ENCODE assay signal across 22 cellular contexts in the genomic region with DNA sequence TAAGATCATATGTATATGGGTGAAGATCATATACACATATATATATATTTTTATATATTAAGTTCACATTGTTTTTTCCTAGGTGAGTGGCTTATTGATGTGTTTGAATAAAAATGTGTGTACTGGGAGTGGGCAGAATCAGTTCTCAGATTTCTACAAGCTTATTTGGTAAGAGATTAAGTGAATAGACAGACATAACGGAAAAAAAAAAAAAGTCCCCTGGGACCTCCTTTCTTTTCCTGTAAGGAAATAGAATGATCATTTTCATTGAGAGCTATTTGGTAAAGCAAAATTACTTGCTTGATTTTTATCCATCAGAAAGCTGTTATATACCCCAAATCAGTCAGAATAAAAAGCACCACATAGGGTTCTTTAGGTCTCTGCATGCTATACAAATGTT.
"Had no signal": no experiment of that assay in that cellular context is flagged by ENCODE, and none has a peak within 500 bp of the region (broad histone marks: within the 10 kb centered on the region; RNA-seq: fewer than 3 reads in every experiment).

No MANE protein-coding gene starts in this region.

- H3K9me3 ChIP-seq: right lobe of liver, stomach, uterus had no signal

- H3K27me3 ChIP-seq: right lobe of liver, stomach, uterus had no signal

- H3K4me1 ChIP-seq: parathyroid adenoma, right lobe of liver, stomach, uterus had no signal

- H3K4me3 ChIP-seq: right lobe of liver, stomach, uterus had no signal

- H3K36me3 ChIP-seq: right lobe of liver, stomach, uterus had no signal

- DNase-seq: activated CD4-positive, alpha-beta memory T cell treated with anti-CD3 and anti-CD28 coated beads for 36 hours; activated CD4-positive, alpha-beta T cell treated with anti-CD3 and anti-CD28 coated beads for 48 hours; activated effector memory CD4-positive, alpha-beta T cell treated with Interleukin-2 at 50 U/mL for 16 hours; activated naive CD4-positive, alpha-beta T cell treated with anti-CD3 and anti-CD28 coated beads for 36 hours; activated naive CD8-positive, alpha-beta T cell treated with anti-CD3 and anti-CD28 coated beads, Interleukin-2, amount 10 ng/mL, durations not matched to agents 7 days and 5 days; activated T-cell treated with anti-CD3 and anti-CD28 coated beads, Interleukin-2, amount 50 U/mL, for 48 hours; amniotic stem cell; cortex of kidney; endodermal cell; foreskin fibroblast; glutamatergic neuron; hippocampal formation; left cardiac atrium; nucleus accumbens; right lobe of liver; small intestine; stomach; trophoblast cell; uterus had no signal

- ATAC-seq: left cardiac atrium; natural killer cell treated with Interleukin-12 subunit alpha and Interleukin-12 subunit beta and Interleukin-15 and Interleukin-18, amount 100 ng/mL, for 72 hours; stimulated activated memory B cell treated with anti-CD40 and anti-IgM and Interleukin-4, amounts not matched to agents 10 μg/mL and 1 μg/mL and 100 μg/mL, for 72 hours had no signal

- H3K27ac ChIP-seq: parathyroid adenoma, right lobe of liver, stomach, uterus had no signal
